8 cellular contexts compared by ENCODE assay signal in genomic region chr10:69344591-69345244, GRCh38.
DNase-seq lines count a peak whose midpoint lies in the region; ATAC-seq and TF ChIP-seq lines count a peak whose summit lies in the region.

No MANE protein-coding gene starts in this region.

- H3K4me3 Mint-ChIP-seq in activated naive CD8-positive, alpha-beta T cell, result peak overlapping the region; percentile 38
- H3K4me3 Mint-ChIP-seq in stimulated activated memory B cell treated with anti-CD40 and anti-IgM and Interleukin-4, amounts not matched to agents 10 μg/mL and 1 μg/mL and 100 μg/mL, for 72 hours, result peak overlapping the region; percentile 34

- TF ChIP-seq POLR2A in sigmoid colon (IDR thresholded peaks at IDR 0.05), result no peak

- peaks cover 0 to 47% (median 17%) of the 10 kb centered on the region in 4 donors for H3K4me1 ChIP-seq in sigmoid colon

- H3K9me3 Mint-ChIP-seq in activated naive CD8-positive, alpha-beta T cell (ENCODE audit: low read depth), result no peaks in the 10 kb centered on the region
- H3K9me3 Mint-ChIP-seq in stimulated activated memory B cell treated with anti-CD40 and anti-IgM and Interleukin-4, amounts not matched to agents 10 μg/mL and 1 μg/mL and 100 μg/mL, for 72 hours, result no peaks in the 10 kb centered on the region

- H3K27ac Mint-ChIP-seq in activated naive CD8-positive, alpha-beta T cell, result peak overlapping the region; percentile 55
- H3K27ac Mint-ChIP-seq in stimulated activated memory B cell treated with anti-CD40 and anti-IgM and Interleukin-4, amounts not matched to agents 10 μg/mL and 1 μg/mL and 100 μg/mL, for 72 hours, result peak overlapping the region; percentile 61

- H3K36me3 ChIP-seq in sigmoid colon, result peaks cover 0 to 28% (median 13%) of the 10 kb centered on the region in 4 donors

- no peak for TF ChIP-seq CTCF in sigmoid colon (IDR thresholded peaks at IDR 0.05)

- intact Hi-C loops in sigmoid colon (cut with DNase I), result no loop called here

- ATAC-seq in HG03354 (IDR thresholded peaks at IDR 0.05; ENCODE audit: poor library complexity, severe bottlenecking, unreplicated experiment), result peak; percentile 77
- ATAC-seq in stimulated activated memory B cell treated with anti-CD40 and anti-IgM and Interleukin-4, amounts not matched to agents 10 μg/mL and 1 μg/mL and 100 μg/mL, for 72 hours, result peak; percentile 92

- H3K4me1 Mint-ChIP-seq in activated naive CD8-positive, alpha-beta T cell (ENCODE audit: low read depth), result peaks cover 80% of the 10 kb centered on the region
- peaks cover 88% of the 10 kb centered on the region for H3K4me1 Mint-ChIP-seq in stimulated activated memory B cell treated with anti-CD40 and anti-IgM and Interleukin-4, amounts not matched to agents 10 μg/mL and 1 μg/mL and 100 μg/mL, for 72 hours

- H3K9me3 ChIP-seq in sigmoid colon, result no peaks in the 10 kb centered on the region

- DNase-seq in activated CD8-positive, alpha-beta memory T cell treated with anti-CD3 and anti-CD28 coated beads, Interleukin-2, amount 50 U/mL, for 4 hours, result peak; percentile 26
- DNase-seq in activated CD8-positive, alpha-beta memory T cell treated with anti-CD3 and anti-CD28 coated beads, Interleukin-2, amount 50 U/mL, for 48 hours, result no peak
- no peak for DNase-seq in sigmoid colon
- no peak for DNase-seq in medulla oblongata (ENCODE audit: extremely low spot score)
- no peak for DNase-seq in DMS114 treated with DMSO at 0.1 percent for 48 hours (lab: John Stamatoyannopoulos, UW; ENCODE audit: unreplicated experiment)

- no peak for TF ChIP-seq EP300 in sigmoid colon (IDR thresholded peaks at IDR 0.05)

- H3K27me3 ChIP-seq in sigmoid colon, result no peaks in the 10 kb centered on the region

- peaks cover 10% of the 10 kb centered on the region for H3K36me3 Mint-ChIP-seq in activated naive CD8-positive, alpha-beta T cell
- H3K36me3 Mint-ChIP-seq in stimulated activated memory B cell treated with anti-CD40 and anti-IgM and Interleukin-4, amounts not matched to agents 10 μg/mL and 1 μg/mL and 100 μg/mL, for 72 hours, result peaks cover 22% of the 10 kb centered on the region

- no peak overlapping the region for H3K4me3 ChIP-seq in sigmoid colon

- no peaks in the 10 kb centered on the region for H3K27me3 Mint-ChIP-seq in activated naive CD8-positive, alpha-beta T cell
- H3K27me3 Mint-ChIP-seq in stimulated activated memory B cell treated with anti-CD40 and anti-IgM and Interleukin-4, amounts not matched to agents 10 μg/mL and 1 μg/mL and 100 μg/mL, for 72 hours, result no peaks in the 10 kb centered on the region

- WGBS in sigmoid colon, 2 donors, result 39 to 41% methylated on average over 13 of the region's 13 CpGs

- H3K27ac ChIP-seq in sigmoid colon, result no peak overlapping the region
